Comparison of ENCODE assay signal across 18 cellular contexts in the genomic region with DNA sequence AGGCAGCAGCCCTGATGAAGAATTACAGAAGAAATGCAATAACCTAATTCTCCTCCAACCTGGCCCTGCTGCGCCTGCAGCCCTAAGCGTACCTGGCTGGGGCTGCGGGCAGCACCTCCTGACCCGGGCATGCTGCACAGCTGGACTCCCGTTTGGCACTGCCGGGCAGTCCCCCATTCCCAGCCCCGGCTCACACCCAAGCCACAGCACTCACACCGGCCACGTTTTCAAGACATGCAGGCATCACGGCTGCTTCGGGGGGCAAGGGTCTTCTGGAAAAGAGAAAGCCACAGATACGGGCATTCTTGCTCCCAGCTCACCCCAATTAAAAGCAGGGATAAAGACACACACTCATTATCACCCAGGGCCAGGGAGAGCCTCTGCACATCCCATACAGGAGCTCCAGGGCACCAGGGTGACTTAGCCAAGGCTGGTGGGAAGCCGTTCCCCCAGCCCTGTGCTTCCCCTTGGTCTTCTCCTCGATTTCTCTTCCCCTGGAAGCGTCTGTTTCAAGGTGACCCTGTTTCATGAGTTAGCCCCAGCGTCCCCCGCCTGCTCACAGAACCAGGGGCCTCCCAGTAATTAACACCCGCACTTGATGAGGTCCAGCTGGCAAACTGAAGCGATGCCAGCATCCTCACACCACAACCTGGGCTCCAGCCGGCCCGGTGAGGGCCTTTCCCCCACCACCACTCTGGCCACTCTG.
DNase-seq lines count a peak whose midpoint lies in the region; ATAC-seq and TF ChIP-seq lines count a peak whose summit lies in the region.
"Had no signal": no experiment of that assay in that cellular context is flagged by ENCODE, and none has a peak within 500 bp of the region (broad histone marks: within the 10 kb centered on the region; RNA-seq: fewer than 3 reads in every experiment).

No MANE protein-coding gene starts in this region.

- POLR2A ChIA-PET in RWPE1 (lab: Yijun Ruan, JAX; ENCODE audit: low non-redundant PET): no interaction called here

- CTCF ChIA-PET in RWPE1 (lab: Yijun Ruan, JAX): interaction anchor here (0.6 kb wide), 1 partner anchor 309 kb away, joined by 3 read pairs; no protein-coding TSS in a partner anchor

- no peaks in the 10 kb centered on the region for H3K36me3 Mint-ChIP-seq in natural killer cell treated with Interleukin-12 subunit alpha and Interleukin-12 subunit beta and Interleukin-15 and Interleukin-18, amount 100 ng/mL, for 72 hours
- H3K36me3 Mint-ChIP-seq: CD4-positive, CD25-positive, alpha-beta regulatory T cell had no signal

- no peaks in the 10 kb centered on the region for H3K9me3 Mint-ChIP-seq in natural killer cell treated with Interleukin-12 subunit alpha and Interleukin-12 subunit beta and Interleukin-15 and Interleukin-18, amount 100 ng/mL, for 72 hours

- no peak for ATAC-seq in natural killer cell treated with Interleukin-12 subunit alpha and Interleukin-12 subunit beta and Interleukin-15 and Interleukin-18, amount 100 ng/mL, for 72 hours

- peaks cover 9 to 10% of the 10 kb centered on the region in 2 donors for H3K27me3 Mint-ChIP-seq in natural killer cell treated with Interleukin-12 subunit alpha and Interleukin-12 subunit beta and Interleukin-15 and Interleukin-18, amount 100 ng/mL, for 72 hours

- no peak overlapping the region for H3K27ac ChIP-seq in RWPE1
- H3K27ac ChIP-seq: HL-60, Peyer's patch had no signal

- no peaks in the 10 kb centered on the region for H3K4me1 Mint-ChIP-seq in natural killer cell treated with Interleukin-12 subunit alpha and Interleukin-12 subunit beta and Interleukin-15 and Interleukin-18, amount 100 ng/mL, for 72 hours (ENCODE audit: low read depth in 2 of 2)

- H3K27ac Mint-ChIP-seq in natural killer cell treated with Interleukin-12 subunit alpha and Interleukin-12 subunit beta and Interleukin-15 and Interleukin-18, amount 100 ng/mL, for 72 hours: no peak overlapping the region
- H3K27ac Mint-ChIP-seq: CD4-positive, CD25-positive, alpha-beta regulatory T cell; HFFc6 had no signal

- intact Hi-C loops in posterior vena cava (cut with DNase I): loop anchor here (10.0 kb wide), 1 partner anchor 96 kb away; no protein-coding TSS in a partner anchor

- H3K4me3 Mint-ChIP-seq in natural killer cell treated with Interleukin-12 subunit alpha and Interleukin-12 subunit beta and Interleukin-15 and Interleukin-18, amount 100 ng/mL, for 72 hours: no peak overlapping the region
- H3K4me3 Mint-ChIP-seq: CD4-positive, CD25-positive, alpha-beta regulatory T cell; HFFc6 had no signal

- no peak for TF ChIP-seq CTCF in RWPE1 (conservative IDR thresholded peaks at IDR 0.05; ENCODE audit: low read depth)

- DNase-seq in DMS 273 treated with DMSO at 0.1 percent for 48 hours (lab: John Stamatoyannopoulos, UW) (peak; percentile 37), NCI-H524 treated with DMSO at 0.1 percent for 48 hours (lab: John Stamatoyannopoulos, UW) (peak; percentile 58), islet precursor cell (peak; percentile 42), posterior vena cava (ENCODE audit: low spot score) (peak; percentile 55), RWPE1 (ENCODE audit: low spot score) (no peak)
- no peak for DNase-seq in natural killer cell treated with Interleukin-12 subunit alpha and Interleukin-12 subunit beta and Interleukin-15 and Interleukin-18, amount 100 ng/mL, for 72 hours (ENCODE audit: low spot score)
- no peak for DNase-seq in activated CD4-positive, alpha-beta T cell treated with anti-CD3 and anti-CD28 coated beads, Interleukin-2, amount 50 U/mL, for 4 hours
- DNase-seq: ACHN; Calu3; CD4-positive, CD25-positive, alpha-beta regulatory T cell; GF-D8; GOT3; HFFc6; NCI-H2107; NCI-H82; SIG-M5 had no signal

Comparison
In these comparisons a context has a peak if more than half of its experiments do, and no peak if none do; other contexts are left out.
1. DNase-seq: peak in DMS 273 treated with DMSO at 0.1 percent for 48 hours (single experiment), NCI-H524 treated with DMSO at 0.1 percent for 48 hours (single experiment), islet precursor cell (single experiment) and posterior vena cava (single experiment); none in natural killer cell treated with Interleukin-12 subunit alpha and Interleukin-12 subunit beta and Interleukin-15 and Interleukin-18, amount 100 ng/mL, for 72 hours (single experiment), activated CD4-positive, alpha-beta T cell treated with anti-CD3 and anti-CD28 coated beads, Interleukin-2, amount 50 U/mL, for 4 hours (0 of 2) and RWPE1 (single experiment).